1 cellular context compared by ENCODE assay signal in the genomic region with DNA sequence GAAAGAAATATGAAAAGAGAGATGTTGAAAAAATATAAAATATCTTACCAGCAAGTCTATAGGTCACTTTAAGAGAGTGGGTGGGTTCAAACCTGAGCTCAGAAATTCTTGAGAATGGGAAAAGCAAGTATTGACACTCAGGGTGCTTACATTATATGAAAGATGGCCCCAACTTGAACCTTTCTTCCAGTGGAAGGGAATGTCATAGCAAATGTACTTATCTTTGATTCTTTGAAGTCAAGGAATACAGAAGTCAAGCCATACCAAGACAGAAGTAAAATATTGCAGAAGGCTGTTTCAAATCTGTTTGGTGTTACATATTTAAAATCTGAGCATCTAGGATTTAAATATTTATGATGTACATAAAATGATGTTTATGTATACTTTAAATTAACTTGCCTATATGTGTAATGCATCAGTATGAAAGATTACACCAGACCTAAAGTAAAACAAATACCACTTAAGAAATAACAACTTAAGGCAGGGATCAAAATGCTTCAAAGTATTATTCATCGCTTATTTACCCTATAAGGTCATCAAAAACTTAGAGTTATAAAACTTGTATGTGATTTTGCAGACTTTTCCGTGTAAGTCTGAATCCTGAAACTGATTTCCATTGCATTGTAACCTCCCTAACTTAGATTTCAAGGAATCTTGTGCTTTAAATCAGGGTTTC.
TF ChIP-seq lines count a peak whose summit lies in the region.

No MANE protein-coding gene starts in this region.

TF ChIP-seq in IMR-90, 13 proteins besides CTCF, POLR2A, EP300 and RAD21:
- TF ChIP-seq RFX5 (IDR thresholded peaks at IDR 0.05; ENCODE audit: low read depth, low read length) (no peak), FOS (IDR thresholded peaks at IDR 0.05; ENCODE audit: low read depth, low read length) (peak; percentile 44; the same call in 1 of the 2 replicates), SMC3 (IDR thresholded peaks at IDR 0.05; ENCODE audit: low read depth, low read length) (no peak)
TF ChIP-seq in IMR-90: peak in this region for 1.
